Comparison of ENCODE assay signal across 1 cellular context in the genomic region with DNA sequence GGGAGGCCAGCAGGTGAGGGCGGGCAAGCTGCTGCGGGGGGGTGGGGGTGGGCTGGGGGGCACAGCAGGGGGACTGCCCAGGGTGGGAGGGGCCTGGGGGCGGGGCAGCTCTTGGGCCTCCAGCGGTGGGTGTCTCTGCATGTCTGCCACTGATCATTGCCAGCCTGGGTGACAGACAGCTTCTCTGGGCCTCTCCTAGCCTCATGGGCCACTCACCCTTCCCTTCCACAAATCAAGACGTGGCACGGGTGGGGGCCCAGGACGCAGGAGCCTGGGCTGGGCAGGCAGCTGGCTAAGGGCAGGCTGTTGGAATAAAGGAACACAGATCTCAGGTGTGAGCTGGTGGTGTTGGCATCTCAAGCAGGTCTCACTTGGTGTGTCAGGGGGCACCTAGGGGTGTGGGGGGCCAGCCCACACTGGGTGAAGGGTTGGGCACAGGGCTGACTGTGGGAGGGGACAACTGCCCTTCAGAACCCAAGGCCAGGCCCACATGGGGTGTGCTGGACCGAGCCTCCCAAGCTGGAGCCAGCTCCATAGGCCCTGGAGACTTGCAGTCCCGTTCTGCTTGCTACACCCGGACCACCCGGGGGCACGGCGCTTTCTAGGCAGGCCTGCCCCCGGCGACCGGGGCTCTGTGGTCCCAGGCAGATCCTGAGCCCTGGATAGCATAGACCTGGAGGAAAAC.
TF ChIP-seq lines count a peak whose summit lies in the region.

No MANE protein-coding gene starts in this region.

TF ChIP-seq in HepG2, 621 proteins besides CTCF, POLR2A, EP300 and RAD21:
- TF ChIP-seq DR1 (CRISPR knock-in tag; IDR thresholded peaks at IDR 0.05) (no peak), HNRNPL (IDR thresholded peaks at IDR 0.05; ENCODE audit: low read depth, low read length) (0 out of 2 replicates have a peak, but pooled peaks have one; percentile 59), ZNF83 (CRISPR knock-in tag; IDR thresholded peaks at IDR 0.05; ENCODE audit: borderline replicate concordance) (no peak), ZNF562 (CRISPR knock-in tag; IDR thresholded peaks at IDR 0.05; ENCODE audit: borderline replicate concordance) (no peak), RBFOX2 (IDR thresholded peaks at IDR 0.05; ENCODE audit: low read depth, low read length) (peak; percentile 63; the same call in 1 of the 2 replicates), HIVEP1 (CRISPR knock-in tag; IDR thresholded peaks at IDR 0.05) (no peak)
- TF ChIP-seq, protein P1, sequence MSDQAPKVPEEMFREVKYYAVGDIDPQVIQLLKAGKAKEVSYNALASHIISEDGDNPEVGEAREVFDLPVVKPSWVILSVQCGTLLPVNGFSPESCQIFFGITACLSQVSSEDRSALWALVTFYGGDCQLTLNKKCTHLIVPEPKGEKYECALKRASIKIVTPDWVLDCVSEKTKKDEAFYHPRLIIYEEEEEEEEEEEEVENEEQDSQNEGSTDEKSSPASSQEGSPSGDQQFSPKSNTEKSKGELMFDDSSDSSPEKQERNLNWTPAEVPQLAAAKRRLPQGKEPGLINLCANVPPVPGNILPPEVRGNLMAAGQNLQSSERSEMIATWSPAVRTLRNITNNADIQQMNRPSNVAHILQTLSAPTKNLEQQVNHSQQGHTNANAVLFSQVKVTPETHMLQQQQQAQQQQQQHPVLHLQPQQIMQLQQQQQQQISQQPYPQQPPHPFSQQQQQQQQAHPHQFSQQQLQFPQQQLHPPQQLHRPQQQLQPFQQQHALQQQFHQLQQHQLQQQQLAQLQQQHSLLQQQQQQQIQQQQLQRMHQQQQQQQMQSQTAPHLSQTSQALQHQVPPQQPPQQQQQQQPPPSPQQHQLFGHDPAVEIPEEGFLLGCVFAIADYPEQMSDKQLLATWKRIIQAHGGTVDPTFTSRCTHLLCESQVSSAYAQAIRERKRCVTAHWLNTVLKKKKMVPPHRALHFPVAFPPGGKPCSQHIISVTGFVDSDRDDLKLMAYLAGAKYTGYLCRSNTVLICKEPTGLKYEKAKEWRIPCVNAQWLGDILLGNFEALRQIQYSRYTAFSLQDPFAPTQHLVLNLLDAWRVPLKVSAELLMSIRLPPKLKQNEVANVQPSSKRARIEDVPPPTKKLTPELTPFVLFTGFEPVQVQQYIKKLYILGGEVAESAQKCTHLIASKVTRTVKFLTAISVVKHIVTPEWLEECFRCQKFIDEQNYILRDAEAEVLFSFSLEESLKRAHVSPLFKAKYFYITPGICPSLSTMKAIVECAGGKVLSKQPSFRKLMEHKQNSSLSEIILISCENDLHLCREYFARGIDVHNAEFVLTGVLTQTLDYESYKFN (CRISPR knock-in tag; conservative IDR thresholded peaks at IDR 0.05), result no peak
- TF ChIP-seq, protein P2, sequence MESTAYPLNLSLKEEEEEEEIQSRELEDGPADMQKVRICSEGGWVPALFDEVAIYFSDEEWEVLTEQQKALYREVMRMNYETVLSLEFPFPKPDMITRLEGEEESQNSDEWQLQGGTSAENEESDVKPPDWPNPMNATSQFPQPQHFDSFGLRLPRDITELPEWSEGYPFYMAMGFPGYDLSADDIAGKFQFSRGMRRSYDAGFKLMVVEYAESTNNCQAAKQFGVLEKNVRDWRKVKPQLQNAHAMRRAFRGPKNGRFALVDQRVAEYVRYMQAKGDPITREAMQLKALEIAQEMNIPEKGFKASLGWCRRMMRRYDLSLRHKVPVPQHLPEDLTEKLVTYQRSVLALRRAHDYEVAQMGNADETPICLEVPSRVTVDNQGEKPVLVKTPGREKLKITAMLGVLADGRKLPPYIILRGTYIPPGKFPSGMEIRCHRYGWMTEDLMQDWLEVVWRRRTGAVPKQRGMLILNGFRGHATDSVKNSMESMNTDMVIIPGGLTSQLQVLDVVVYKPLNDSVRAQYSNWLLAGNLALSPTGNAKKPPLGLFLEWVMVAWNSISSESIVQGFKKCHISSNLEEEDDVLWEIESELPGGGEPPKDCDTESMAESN (CRISPR knock-in tag; conservative IDR thresholded peaks at IDR 0.05), result no peak
- TF ChIP-seq, protein P3, sequence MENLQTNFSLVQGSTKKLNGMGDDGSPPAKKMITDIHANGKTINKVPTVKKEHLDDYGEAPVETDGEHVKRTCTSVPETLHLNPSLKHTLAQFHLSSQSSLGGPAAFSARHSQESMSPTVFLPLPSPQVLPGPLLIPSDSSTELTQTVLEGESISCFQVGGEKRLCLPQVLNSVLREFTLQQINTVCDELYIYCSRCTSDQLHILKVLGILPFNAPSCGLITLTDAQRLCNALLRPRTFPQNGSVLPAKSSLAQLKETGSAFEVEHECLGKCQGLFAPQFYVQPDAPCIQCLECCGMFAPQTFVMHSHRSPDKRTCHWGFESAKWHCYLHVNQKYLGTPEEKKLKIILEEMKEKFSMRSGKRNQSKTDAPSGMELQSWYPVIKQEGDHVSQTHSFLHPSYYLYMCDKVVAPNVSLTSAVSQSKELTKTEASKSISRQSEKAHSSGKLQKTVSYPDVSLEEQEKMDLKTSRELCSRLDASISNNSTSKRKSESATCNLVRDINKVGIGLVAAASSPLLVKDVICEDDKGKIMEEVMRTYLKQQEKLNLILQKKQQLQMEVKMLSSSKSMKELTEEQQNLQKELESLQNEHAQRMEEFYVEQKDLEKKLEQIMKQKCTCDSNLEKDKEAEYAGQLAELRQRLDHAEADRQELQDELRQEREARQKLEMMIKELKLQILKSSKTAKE (CRISPR knock-in tag; IDR thresholded peaks at IDR 0.05; ENCODE audit: borderline replicate concordance), result no peak
